Comparison of ENCODE assay signal across 8 cellular contexts in genomic region chr17:17751489-17751995, GRCh38.
DNase-seq lines count a peak whose midpoint lies in the region; ATAC-seq, FAIRE-seq and TF ChIP-seq lines count a peak whose summit lies in the region.

No MANE protein-coding gene starts in this region.

- H3K27me3 ChIP-seq in heart right ventricle (no peaks in the 10 kb centered on the region), esophagus squamous epithelium (no peaks in the 10 kb centered on the region), small intestine (ENCODE audit: control insufficient read depth in 2 of 2, insufficient read depth in 2 of 2, low read length in 2 of 2) (no peaks in the 10 kb centered on the region)

- no peak for DNase-seq in heart right ventricle
- no peak for DNase-seq in left cardiac atrium
- DNase-seq in activated CD4-positive, alpha-beta T cell treated with anti-CD3 and anti-CD28 coated beads, Interleukin-2, amount 50 U/mL, for 48 hours: peak; percentile 21 to 41
- DNase-seq in esophagus squamous epithelium (lab: John Stamatoyannopoulos, UW): no peak
- DNase-seq in small intestine: no peak
- DNase-seq in NCI-H2227 (lab: John Stamatoyannopoulos, UW; ENCODE audit: unreplicated experiment): no peak
- DNase-seq in NCI-H1436 treated with DMSO at 0.1 percent for 48 hours (lab: John Stamatoyannopoulos, UW): no peak

- no peak for TF ChIP-seq CTCF in heart right ventricle (IDR thresholded peaks at IDR 0.05)
- TF ChIP-seq CTCF in esophagus squamous epithelium (IDR thresholded peaks at IDR 0.05): no peak

- FAIRE-seq in small intestine (lab: Jason Lieb, UNC): no peak

- H3K9me3 ChIP-seq in heart right ventricle (no peaks in the 10 kb centered on the region), esophagus squamous epithelium (no peaks in the 10 kb centered on the region), small intestine (ENCODE audit: control insufficient read depth, low read depth) (no peaks in the 10 kb centered on the region)

- H3K27ac ChIP-seq in heart right ventricle: peak overlapping the region; percentile 21 to 89 (median 80)
- H3K27ac ChIP-seq in esophagus squamous epithelium: peak overlapping the region; percentile 74 to 93 (median 91)
- peak overlapping the region; percentile 56 to 78 for H3K27ac ChIP-seq in small intestine (ENCODE audit: low read depth in 1 of 2, low read length in 1 of 2)

- H3K4me1 ChIP-seq in heart right ventricle (peaks cover 15 to 98% (median 55%) of the 10 kb centered on the region in 9 donors), esophagus squamous epithelium (peaks cover 29 to 72% (median 47%) of the 10 kb centered on the region in 3 donors), small intestine (ENCODE audit: control insufficient read depth in 2 of 2, insufficient read depth in 1 of 2, low read depth in 1 of 2, low read length in 1 of 2) (peaks cover 2 to 3% of the 10 kb centered on the region in 2 donors)

- no peaks in the 10 kb centered on the region for H3K36me3 ChIP-seq in heart right ventricle
- no peaks in the 10 kb centered on the region for H3K36me3 ChIP-seq in esophagus squamous epithelium
- no peaks in the 10 kb centered on the region for H3K36me3 ChIP-seq in small intestine (ENCODE audit: control insufficient read depth in 2 of 2, insufficient read depth in 2 of 2, low read length in 2 of 2)

- ATAC-seq in heart right ventricle: no peak
- ATAC-seq in left cardiac atrium: no peak
- ATAC-seq in HG03571 (IDR thresholded peaks at IDR 0.05; ENCODE audit: unreplicated experiment): no peak

- intact Hi-C loops in heart right ventricle (cut with DNase I) (loop anchor here in 1 of 10 donors (5.0 kb wide), 1 partner anchor 69 kb away; the partner anchor contains the start of gene RAI1), left cardiac atrium (cut with DNase I) (loop anchor here in 1 of 2 donors (10.0 kb wide), 1 partner anchor 67 kb away; the partner anchor contains the start of gene RAI1), esophagus squamous epithelium (cut with DNase I) (no loop called here)

- no peak for TF ChIP-seq POLR2A in esophagus squamous epithelium (IDR thresholded peaks at IDR 0.05)

- H3K4me3 ChIP-seq in heart right ventricle (peak overlapping the region in 9 of 10 donors; percentile 17 to 60 (median 50)), esophagus squamous epithelium (peak overlapping the region; percentile 20 to 69 (median 52)), small intestine (ENCODE audit: low read depth in 1 of 2, low read length in 2 of 2) (peak overlapping the region in 1 of 2 donors; percentile 45)

- WGBS in heart right ventricle, 2 donors: 64 to 70% methylated on average over 15 of the region's 15 CpGs
- 41 to 42% methylated on average over 15 of the region's 15 CpGs for WGBS in esophagus squamous epithelium, 2 donors
- 51 to 68% (median 64%) methylated on average over 15 of the region's 15 CpGs for WGBS in small intestine, 3 donors

Comparison
In these comparisons a context has a peak if more than half of its experiments do, and no peak if none do; other contexts are left out.
1. DNase-seq: peak in activated CD4-positive, alpha-beta T cell treated with anti-CD3 and anti-CD28 coated beads, Interleukin-2, amount 50 U/mL, for 48 hours (2 of 2); none in heart right ventricle (0 of 2), left cardiac atrium (single experiment), esophagus squamous epithelium (single experiment), small intestine (single experiment), NCI-H2227 (single experiment) and NCI-H1436 treated with DMSO at 0.1 percent for 48 hours (single experiment).
2. Peak in every context shown above with its lines, with median percentiles within 50 percentile points of each other: H3K27ac ChIP-seq.